11 cellular contexts compared by ENCODE assay signal in genomic region chr10:110642204-110642979, GRCh38. TPM values are rescaled to one million over a fixed set of nuclear protein-coding genes. Genes with fewer than 3 reads are reported as not detected.
DNase-seq lines count a peak whose midpoint lies in the region; ATAC-seq, FAIRE-seq and TF ChIP-seq lines count a peak whose summit lies in the region.
"Had no signal": no experiment of that assay in that cellular context is flagged by ENCODE, and none has a peak within 500 bp of the region (broad histone marks: within the 10 kb centered on the region; RNA-seq: fewer than 3 reads in every experiment).

No MANE protein-coding gene starts in this region.

- H3K4me1 Mint-ChIP-seq in Caco-2 (ENCODE audit: low read depth, unreplicated experiment) (peaks cover 17% of the 10 kb centered on the region), nephron progenitor cell (peaks cover 68% of the 10 kb centered on the region)

- H3K36me3 Mint-ChIP-seq in Caco-2 (ENCODE audit: insufficient read depth, unreplicated experiment) (no peaks in the 10 kb centered on the region), nephron progenitor cell (ENCODE audit: low read depth) (no peaks in the 10 kb centered on the region)

- H3K4me2 ChIP-seq in K562 (ENCODE audit: insufficient read depth, low read length), result no peak overlapping the region

- no peak for TF ChIP-seq POLR2A in K562 (conservative IDR thresholded peaks at IDR 0.05)

- peaks cover 14% of the 10 kb centered on the region for H3K27me3 Mint-ChIP-seq in Caco-2 (ENCODE audit: insufficient read depth, unreplicated experiment)
- H3K27me3 Mint-ChIP-seq in nephron progenitor cell (ENCODE audit: low read depth, poor library complexity), result peaks cover 20% of the 10 kb centered on the region

- in situ Hi-C loops in K562 (cut with MboI), result no loop called here

- intact Hi-C loops in Caco-2 (cut with micrococcal nuclease; ENCODE audit: unreplicated experiment), result no loop called here
- intact Hi-C loops in K562 (cut with micrococcal nuclease), result no loop called here
- intact Hi-C loops in upper lobe of right lung (cut with DNase I), result no loop called here

- H3K4me3 Mint-ChIP-seq in Caco-2 (ENCODE audit: unreplicated experiment), result peak overlapping the region; percentile 52
- H3K4me3 Mint-ChIP-seq in nephron progenitor cell, result peak overlapping the region; percentile 96

- peaks cover 12% of the 10 kb centered on the region for H3K4me1 ChIP-seq in Caco-2
- peaks cover 11 to 14% of the 10 kb centered on the region in 2 experiments; a peak in 4 of 5 replicates for H3K4me1 ChIP-seq in K562 (replicated peaks in 1 of 2; ENCODE audit: control insufficient read depth in 2 of 2, insufficient read depth in 2 of 2, low read length in 2 of 2)
- peaks cover 15% of the 10 kb centered on the region for H3K4me1 ChIP-seq in upper lobe of right lung

- peaks cover 2% of the 10 kb centered on the region for H3K27me3 ChIP-seq in Caco-2 (replicated peaks; ENCODE audit: control insufficient read depth, insufficient read depth, low read length)
- H3K27me3 ChIP-seq in H7 (ENCODE audit: control insufficient read depth, insufficient read depth, low read length), result peaks cover 53% of the 10 kb centered on the region
- no peaks in the 10 kb centered on the region for H3K27me3 ChIP-seq in K562 (ENCODE audit: control insufficient read depth in 2 of 2, insufficient read depth in 2 of 2, low read length in 2 of 2)
- H3K27me3 ChIP-seq in upper lobe of right lung, result peaks cover 69% of the 10 kb centered on the region

- H3K9me3 Mint-ChIP-seq in Caco-2 (ENCODE audit: unreplicated experiment) (no peaks in the 10 kb centered on the region), nephron progenitor cell (no peaks in the 10 kb centered on the region)

- H3K4me3 ChIP-seq in Caco-2 (ENCODE audit: low read depth, low read length) (no peak overlapping the region), H7 (ENCODE audit: insufficient read depth, low read depth, low read length) (peak overlapping the region; percentile 65; the same call in 1 of the 2 replicates), K562 (no peak overlapping the region), upper lobe of right lung (no peak overlapping the region)

- no peak for DNase-seq in Caco-2
- no peak for DNase-seq in H7
- no peak for DNase-seq in K562 (ENCODE audit: extremely low read depth in 1 of 4, low spot score in 3 of 4)
- DNase-seq in nephron progenitor cell, result no peak
- no peak for DNase-seq in iPS-NIHi11 (ENCODE audit: low spot score)
- DNase-seq in GM20000 (ENCODE audit: low spot score), result no peak
- no peak for DNase-seq in upper lobe of right lung
- DNase-seq: NCI-H2081; occipital lobe; stimulated activated CD4-positive, alpha-beta T cell treated with anti-CD3 and anti-CD28 coated beads, Interleukin-1b, Interleukin-23, amount 100 ng/mL, for 48 hours; stomach had no signal

- BruUV-seq in Caco-2 (replicated peaks; lab: Mats Ljungman, UMichigan) (no TSS peak), K562 (replicated peaks; lab: Mats Ljungman, UMichigan) (no TSS peak)

- ATAC-seq in K562, result no peak
- ATAC-seq in upper lobe of right lung, result no peak

- CTCF ChIA-PET in Caco-2 (lab: Charles Lee) (no interaction called here), K562 (lab: Yijun Ruan, JAX; ENCODE audit: low intra/inter-chr PET ratio) (no interaction called here)

- H3K9me3 ChIP-seq in Caco-2 (no peaks in the 10 kb centered on the region), K562 (replicated peaks; ENCODE audit: control insufficient read depth, insufficient read depth, low read depth, low read length) (no peaks in the 10 kb centered on the region), upper lobe of right lung (no peaks in the 10 kb centered on the region)
- H3K9me3 ChIP-seq: stomach had no signal

- no peak for TF ChIP-seq CTCF in Caco-2 (IDR thresholded peaks at IDR 0.05; ENCODE audit: insufficient read depth in 1 of 2, low read depth in 1 of 2, low read length in 1 of 2, severe bottlenecking in 1 of 2, unreplicated experiment in 1 of 2)
- no peak for TF ChIP-seq CTCF in K562 (IDR thresholded peaks at IDR 0.05 in 2 of 3, conservative IDR thresholded peaks at IDR 0.05 in 1 of 3; ENCODE audit: insufficient read depth in 2 of 3, low read depth in 1 of 3, low read length in 3 of 3)
- TF ChIP-seq CTCF in nephron progenitor cell (IDR thresholded peaks at IDR 0.05), result no peak
- TF ChIP-seq CTCF in GM20000 (IDR thresholded peaks at IDR 0.05; ENCODE audit: extremely low read depth, missing control alignments), result no peak
- no peak for TF ChIP-seq CTCF in upper lobe of right lung (IDR thresholded peaks at IDR 0.05)

- H3K36me3 ChIP-seq in Caco-2 (ENCODE audit: control insufficient read depth, insufficient read depth, low read length) (no peaks in the 10 kb centered on the region), H7 (replicated peaks; ENCODE audit: control insufficient read depth, insufficient read depth, low read length) (no peaks in the 10 kb centered on the region), K562 (ENCODE audit: control insufficient read depth, insufficient read depth, low read length) (no peaks in the 10 kb centered on the region), upper lobe of right lung (no peaks in the 10 kb centered on the region)
- H3K36me3 ChIP-seq: stomach had no signal

- no peak for FAIRE-seq in K562 (lab: Jason Lieb, UNC)

- H3K9me1 ChIP-seq in K562 (ENCODE audit: control insufficient read depth, insufficient read depth, low read length), result no peaks in the 10 kb centered on the region

- no peak overlapping the region for H3K9ac ChIP-seq in K562 (ENCODE audit: insufficient read depth in 1 of 2, low read depth in 2 of 2, low read length in 2 of 2)

- POLR2A ChIA-PET in Caco-2 (lab: Charles Lee) (interaction anchor here (0.5 kb wide), 1 partner anchor 314 kb away, joined by 5 read pairs; no protein-coding TSS in a partner anchor), K562 (lab: Yijun Ruan, JAX) (no interaction called here)

- H2AFZ ChIP-seq in K562 (ENCODE audit: low read depth, low read length), result peak overlapping the region; percentile 16; the same call in 1 of the 2 replicates

- H3K27ac ChIP-seq in K562 (ENCODE audit: extremely low read depth, low read depth, low read length), result no peak overlapping the region
- no peak overlapping the region for H3K27ac ChIP-seq in upper lobe of right lung
- H3K27ac ChIP-seq: stomach had no signal

- WGBS in K562 (ENCODE audit: insufficient coverage, low coverage, missing lambda C conversion rate), result 76% methylated on average over 10 of the region's 11 CpGs

- no peak overlapping the region for H3K27ac Mint-ChIP-seq in Caco-2 (ENCODE audit: unreplicated experiment)
- H3K27ac Mint-ChIP-seq in nephron progenitor cell, result no peak overlapping the region

- no peaks in the 10 kb centered on the region for H4K20me1 ChIP-seq in K562 (replicated peaks; ENCODE audit: control insufficient read depth, insufficient read depth, low read length)

- no peak for TF ChIP-seq EP300 in K562 (IDR thresholded peaks at IDR 0.05; ENCODE audit: low read length)

- H3K79me2 ChIP-seq in K562 (ENCODE audit: control insufficient read depth, insufficient read depth, low read length), result peaks cover 32% of the 10 kb centered on the region

- TF ChIP-seq RAD21 in K562 (CRISPR knock-in tag; conservative IDR thresholded peaks at IDR 0.05 in 1 of 2, IDR thresholded peaks at IDR 0.05 in 1 of 2), result no peak

TF ChIP-seq in K562, 482 proteins besides CTCF, POLR2A, EP300 and RAD21:
- TF ChIP-seq BCOR (IDR thresholded peaks at IDR 0.05) (no peak), BCL6 (CRISPR knock-in tag; IDR thresholded peaks at IDR 0.05) (no peak)

RNA-seq across cellular contexts. Expression of gene RBM20, which starts 1.7 kb away (rescaled TPM):
- total RNA-seq in Caco-2 (2022) (0.35 and 0.36 TPM in 2 replicates), K562 (2014; rRNA removed) (2.7 and 3.0 TPM in 2 replicates), K562 (2014; rRNA removed; fragmentation: Illumina TruSeq; extraction: Trizol) (3.2 TPM in 2 replicates), K562 (2015; rRNA removed; fragmentation: Illumina TruSeq; extraction: Trizol) (3.2 and 3.4 TPM in 2 replicates), K562 (2021) (4.6 and 5.7 TPM in 2 replicates), upper lobe of right lung (0.41 TPM)
- 0.15 and 0.52 TPM in 2 replicates for total RNA-seq in H7 (2014; rRNA removed; shearing (Covaris generic))
- total RNA-seq in K562 (2011; cell fraction: chromatin; rRNA removed; ENCODE audit: low replicate concordance), result 20.1 and 23.9 TPM in 2 replicates
- total RNA-seq in K562 (2011; cell fraction: nucleolus; rRNA removed), result 9.9 and 13.2 TPM in 2 replicates
- 17.7 and 34.0 TPM in 2 replicates for total RNA-seq in K562 (2011; cell fraction: nucleoplasm; rRNA removed)
- polyA plus RNA-seq in K562 (2011; rRNA removed) (2.6 and 3.1 TPM in 2 replicates), K562 (2014; fragmentation: Illumina TruSeq; extraction: Trizol) (4.6 and 4.8 TPM in 2 replicates), K562 (2014; fragmentation: Nextera tagmentation; extraction: Ambion mirVana) (under 1 TPM; 0.63 to 0.68 TPM), K562 (2014; rRNA removed) (3.7 and 4.7 TPM in 2 replicates)
- 1.3 and 1.9 TPM in 2 replicates for polyA plus RNA-seq in K562 (2011; cell fraction: cytosol; rRNA removed)
- 9.8 and 13.1 TPM in 2 replicates for polyA plus RNA-seq in K562 (2011; cell fraction: nucleus; rRNA removed)
- 2.8 and 4.2 TPM in 2 replicates for polyA plus RNA-seq in K562 (2012)
- 3.5 and 4.8 TPM in 2 replicates for polyA minus RNA-seq in K562 (2011; rRNA and poly(A)+ RNA removed)
- polyA minus RNA-seq in K562 (2011; cell fraction: cytosol; rRNA and poly(A)+ RNA removed), result 2.2 and 3.1 TPM in 2 replicates
- 6.5 and 9.7 TPM in 2 replicates for polyA minus RNA-seq in K562 (2011; cell fraction: nucleus; rRNA and poly(A)+ RNA removed)
